ENCODE assay signal across 10 cellular contexts in genomic region chr16:66520406-66521194, GRCh38. TPM values are rescaled to one million over a fixed set of nuclear protein-coding genes. Genes with fewer than 3 reads are reported as not detected.
DNase-seq lines count a peak whose midpoint lies in the region; ATAC-seq and TF ChIP-seq lines count a peak whose summit lies in the region.
"Had no signal": no experiment of that assay in that cellular context is flagged by ENCODE, and none has a peak within 500 bp of the region (broad histone marks: within the 10 kb centered on the region; RNA-seq: fewer than 3 reads in every experiment).

No MANE protein-coding gene starts in this region.

- peaks cover 0 to 1% of the 10 kb centered on the region in 2 donors for H3K36me3 Mint-ChIP-seq in activated T-cell treated with anti-CD3 and anti-CD28 coated beads, Interleukin-2, amount 50 U/mL, for 72 hours (ENCODE audit: insufficient read depth in 2 of 2)
- H3K36me3 Mint-ChIP-seq in activated T-cell treated with anti-CD3 and anti-CD28 coated beads, Interleukin-2, amount 50 U/mL, for 4 hours (ENCODE audit: insufficient read depth): no peaks in the 10 kb centered on the region
- H3K36me3 Mint-ChIP-seq in activated naive CD4-positive, alpha-beta T cell treated with anti-CD3 and anti-CD28 coated beads, Interleukin-2, amount 50 U/mL, for 72 hours: peaks cover 0 to 3% of the 10 kb centered on the region in 2 donors

- intact Hi-C loops in left lung (cut with DNase I): no loop called here

- H3K27ac ChIP-seq in left lung: peak overlapping the region; percentile 79 to 99
- H3K27ac ChIP-seq in upper lobe of left lung: peak overlapping the region; percentile 94 to 98 (median 96)
- H3K27ac ChIP-seq: SJCRH30 had no signal

- H3K4me1 Mint-ChIP-seq in activated T-cell treated with anti-CD3 and anti-CD28 coated beads, Interleukin-2, amount 50 U/mL, for 72 hours (ENCODE audit: low read depth): peaks cover 98% of the 10 kb centered on the region
- H3K4me1 Mint-ChIP-seq in activated T-cell treated with anti-CD3 and anti-CD28 coated beads, Interleukin-2, amount 50 U/mL, for 4 hours (ENCODE audit: low read depth): peaks cover 95% of the 10 kb centered on the region

- peaks cover 0 to 11% of the 10 kb centered on the region in 2 donors for H3K36me3 ChIP-seq in left lung
- peaks cover 0 to 3% (median 1%) of the 10 kb centered on the region in 4 donors for H3K36me3 ChIP-seq in upper lobe of left lung
- H3K36me3 ChIP-seq: SJCRH30 had no signal

- peak overlapping the region; percentile 16 for H3K27ac Mint-ChIP-seq in activated T-cell treated with anti-CD3 and anti-CD28 coated beads, Interleukin-2, amount 50 U/mL, for 72 hours
- peak overlapping the region; percentile 84 to 91 for H3K27ac Mint-ChIP-seq in activated naive CD4-positive, alpha-beta T cell treated with anti-CD3 and anti-CD28 coated beads, Interleukin-2, amount 50 U/mL, for 72 hours

- TF ChIP-seq POLR2A in upper lobe of left lung (IDR thresholded peaks at IDR 0.05): peak in 1 of 4 donors; percentile 73

- 66 to 80% methylated on average over 14 of the region's 14 CpGs for WGBS in upper lobe of left lung, 2 donors

- H3K9me3 Mint-ChIP-seq in activated T-cell treated with anti-CD3 and anti-CD28 coated beads, Interleukin-2, amount 50 U/mL, for 72 hours: no peaks in the 10 kb centered on the region
- no peaks in the 10 kb centered on the region for H3K9me3 Mint-ChIP-seq in activated T-cell treated with anti-CD3 and anti-CD28 coated beads, Interleukin-2, amount 50 U/mL, for 4 hours
- H3K9me3 Mint-ChIP-seq in activated naive CD4-positive, alpha-beta T cell treated with anti-CD3 and anti-CD28 coated beads, Interleukin-2, amount 50 U/mL, for 72 hours: no peaks in the 10 kb centered on the region
- H3K9me3 Mint-ChIP-seq: brain had no signal

- no peak overlapping the region for H3K4me3 ChIP-seq in left lung
- no peak overlapping the region for H3K4me3 ChIP-seq in upper lobe of left lung
- H3K4me3 ChIP-seq: SJCRH30 had no signal

- no peak for TF ChIP-seq EP300 in upper lobe of left lung (IDR thresholded peaks at IDR 0.05)

- H3K9me3 ChIP-seq in left lung: no peaks in the 10 kb centered on the region
- no peaks in the 10 kb centered on the region for H3K9me3 ChIP-seq in upper lobe of left lung
- H3K9me3 ChIP-seq: SJCRH30 had no signal

- TF ChIP-seq CTCF in left lung (IDR thresholded peaks at IDR 0.05): no peak
- TF ChIP-seq CTCF in upper lobe of left lung (IDR thresholded peaks at IDR 0.05): no peak

- H3K4me1 ChIP-seq in left lung: peaks cover 40 to 100% of the 10 kb centered on the region in 2 donors
- peaks cover 94 to 97% (median 96%) of the 10 kb centered on the region in 4 donors for H3K4me1 ChIP-seq in upper lobe of left lung

- H3K4me3 Mint-ChIP-seq in activated T-cell treated with anti-CD3 and anti-CD28 coated beads, Interleukin-2, amount 50 U/mL, for 72 hours: peak overlapping the region; percentile 73 to 90
- no peak overlapping the region for H3K4me3 Mint-ChIP-seq in activated T-cell treated with anti-CD3 and anti-CD28 coated beads, Interleukin-2, amount 50 U/mL, for 4 hours
- H3K4me3 Mint-ChIP-seq: brain had no signal

- DNase-seq in activated T-cell treated with anti-CD3 and anti-CD28 coated beads, Interleukin-2, amount 50 U/mL, for 72 hours: no peak
- DNase-seq in activated T-cell treated with anti-CD3 and anti-CD28 coated beads, Interleukin-2, amount 50 U/mL, for 4 hours: no peak
- DNase-seq in activated naive CD4-positive, alpha-beta T cell treated with anti-CD3 and anti-CD28 coated beads, Interleukin-2, amount 50 U/mL, for 72 hours (ENCODE audit: low spot score in 2 of 2): no peak
- DNase-seq in left lung (peak; percentile 87 to 90), upper lobe of left lung (peak in 1 of 2 donors; percentile 86), GM19240 (ENCODE audit: insufficient read length, low spot score) (no peak), H4 (ENCODE audit: low spot score) (no peak)
- DNase-seq: SJCRH30 had no signal

- ATAC-seq in activated T-cell treated with anti-CD3 and anti-CD28 coated beads, Interleukin-2, amount 50 U/mL, for 72 hours (replicated peaks in 1 of 2): no peak
- ATAC-seq in activated T-cell treated with anti-CD3 and anti-CD28 coated beads, Interleukin-2, amount 50 U/mL, for 4 hours: no peak
- no peak for ATAC-seq in activated naive CD4-positive, alpha-beta T cell treated with anti-CD3 and anti-CD28 coated beads, Interleukin-2, amount 50 U/mL, for 72 hours
- ATAC-seq in left lung (peak; percentile 16), upper lobe of left lung (ENCODE audit: low FRiP score in 2 of 2) (peak in 1 of 2 donors; percentile 50), HG03432 (IDR thresholded peaks at IDR 0.05; ENCODE audit: unreplicated experiment) (no peak)

- H3K27me3 Mint-ChIP-seq in activated T-cell treated with anti-CD3 and anti-CD28 coated beads, Interleukin-2, amount 50 U/mL, for 72 hours (ENCODE audit: low read depth): no peaks in the 10 kb centered on the region
- H3K27me3 Mint-ChIP-seq in activated T-cell treated with anti-CD3 and anti-CD28 coated beads, Interleukin-2, amount 50 U/mL, for 4 hours (ENCODE audit: low read depth): no peaks in the 10 kb centered on the region
- H3K27me3 Mint-ChIP-seq: brain had no signal

- H3K27me3 ChIP-seq in left lung: no peaks in the 10 kb centered on the region
- no peaks in the 10 kb centered on the region for H3K27me3 ChIP-seq in upper lobe of left lung
- H3K27me3 ChIP-seq: SJCRH30 had no signal

RNA-seq across cellular contexts. Expression of gene TK2, which starts 29.3 kb away (rescaled TPM):
- total RNA-seq in activated T-cell treated with anti-CD3 and anti-CD28 coated beads, Interleukin-2, amount 50 U/mL, for 72 hours: 10 to 100 TPM; 16.4 to 16.6 TPM
- total RNA-seq in activated T-cell treated with anti-CD3 and anti-CD28 coated beads, Interleukin-2, amount 50 U/mL, for 4 hours: 1 to 10 TPM; 3.6 to 4.6 (median 3.8) TPM
- total RNA-seq in activated naive CD4-positive, alpha-beta T cell treated with anti-CD3 and anti-CD28 coated beads, Interleukin-2, amount 50 U/mL, for 72 hours: 1 to 10 TPM; 2.7 to 9.1 TPM
- 10 to 100 TPM; 38.4 to 41.2 TPM for total RNA-seq in left lung
- total RNA-seq in upper lobe of left lung: 10 to 100 TPM; 28.2 to 54.0 (median 36.6) TPM
- 12.0 and 15.5 TPM in 2 replicates for total RNA-seq in H4 (2014; rRNA removed; shearing (Covaris generic))

RNA-seq across cellular contexts. Expression of gene CKLF, which starts 31.8 kb away (rescaled TPM):
- total RNA-seq in activated T-cell treated with anti-CD3 and anti-CD28 coated beads, Interleukin-2, amount 50 U/mL, for 72 hours: 100 to 1,000 TPM; 163 to 172 TPM
- 10 to 100 TPM; 52.4 to 63.6 (median 53.2) TPM for total RNA-seq in activated T-cell treated with anti-CD3 and anti-CD28 coated beads, Interleukin-2, amount 50 U/mL, for 4 hours
- 100 to 1,000 TPM; 117 to 136 TPM for total RNA-seq in activated naive CD4-positive, alpha-beta T cell treated with anti-CD3 and anti-CD28 coated beads, Interleukin-2, amount 50 U/mL, for 72 hours
- 10 to 100 TPM; 42.3 to 66.3 TPM for total RNA-seq in left lung
- total RNA-seq in upper lobe of left lung: 10 to 100 TPM; 18.2 to 71.7 (median 47.4) TPM
- total RNA-seq in H4 (2014; rRNA removed; shearing (Covaris generic)): 158 and 163 TPM in 2 replicates

RNA-seq across cellular contexts. Expression of gene CMTM1, which starts 45.6 kb away (rescaled TPM):
- total RNA-seq in activated T-cell treated with anti-CD3 and anti-CD28 coated beads, Interleukin-2, amount 50 U/mL, for 72 hours: 10 to 100 TPM; 10.1 to 14.4 TPM
- total RNA-seq in activated T-cell treated with anti-CD3 and anti-CD28 coated beads, Interleukin-2, amount 50 U/mL, for 4 hours: 1 to 10 TPM; 1.4 to 3.1 (median 2.3) TPM
- 10 to 100 TPM; 13.0 to 13.1 TPM for total RNA-seq in activated naive CD4-positive, alpha-beta T cell treated with anti-CD3 and anti-CD28 coated beads, Interleukin-2, amount 50 U/mL, for 72 hours
- total RNA-seq in left lung (10 to 100 TPM in 1 of 2 donors, 1 to 10 TPM in 1; 5.7 to 10.0 TPM), upper lobe of left lung (1 to 10 TPM in 2 of 6 donors, under 1 TPM in 2, not detected in 2; 0.61 to 9.5 (median 2.6) TPM)
- 0.85 and 1.1 TPM in 2 replicates for total RNA-seq in H4 (2014; rRNA removed; shearing (Covaris generic))

RNA-seq across cellular contexts. Expression of gene CMTM2, which starts 58.7 kb away (rescaled TPM):
- 1 to 10 TPM in 1 of 2 donors, under 1 TPM in 1; 0.31 to 1.2 TPM for total RNA-seq in activated T-cell treated with anti-CD3 and anti-CD28 coated beads, Interleukin-2, amount 50 U/mL, for 72 hours
- total RNA-seq in activated T-cell treated with anti-CD3 and anti-CD28 coated beads, Interleukin-2, amount 50 U/mL, for 4 hours: not detected
- 1 to 10 TPM in 1 of 2 donors, under 1 TPM in 1; 0.87 to 1.1 TPM for total RNA-seq in activated naive CD4-positive, alpha-beta T cell treated with anti-CD3 and anti-CD28 coated beads, Interleukin-2, amount 50 U/mL, for 72 hours
- total RNA-seq in left lung (1 to 10 TPM in 1 of 2 donors, under 1 TPM in 1; 0.52 to 5.4 TPM), upper lobe of left lung (1 to 10 TPM in 3 of 6 donors, under 1 TPM in 1, not detected in 2; 0.55 to 4.4 (median 3.4) TPM)
- not detected in 2 replicates for total RNA-seq in H4 (2014; rRNA removed; shearing (Covaris generic))

Comparison
In these comparisons a context has a peak if more than half of its experiments do, and no peak if none do; other contexts are left out.
1. DNase-seq: peak in left lung (2 of 2); none in activated T-cell treated with anti-CD3 and anti-CD28 coated beads, Interleukin-2, amount 50 U/mL, for 72 hours (0 of 2), activated T-cell treated with anti-CD3 and anti-CD28 coated beads, Interleukin-2, amount 50 U/mL, for 4 hours (single experiment), activated naive CD4-positive, alpha-beta T cell treated with anti-CD3 and anti-CD28 coated beads, Interleukin-2, amount 50 U/mL, for 72 hours (0 of 2), GM19240 (single experiment) and H4 (single experiment).